ENCODE assay signal across 1 cellular context in the genomic region with DNA sequence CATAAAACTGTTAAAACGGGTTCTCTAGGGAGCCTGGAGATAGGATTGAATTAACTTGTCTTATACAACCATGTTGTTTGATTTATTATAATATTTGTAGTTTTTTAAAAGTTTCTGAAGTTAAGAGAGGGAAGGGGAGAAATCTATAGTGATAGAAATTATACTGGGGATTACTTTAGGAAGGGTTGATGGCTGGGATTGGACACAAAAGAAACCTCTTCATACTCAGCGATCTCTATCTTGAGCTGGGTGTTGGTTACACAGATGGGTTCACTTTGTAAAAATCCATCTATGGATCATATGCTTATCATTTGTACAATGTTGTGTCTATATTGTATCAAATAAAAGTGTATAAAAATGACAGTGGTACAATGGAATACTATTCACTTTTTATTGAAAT.
TF ChIP-seq lines count a peak whose summit lies in the region.

No MANE protein-coding gene starts in this region.

TF ChIP-seq in GM23338, 12 proteins besides CTCF, POLR2A, EP300 and RAD21 (continued from another document):
- TF ChIP-seq, protein P1, sequence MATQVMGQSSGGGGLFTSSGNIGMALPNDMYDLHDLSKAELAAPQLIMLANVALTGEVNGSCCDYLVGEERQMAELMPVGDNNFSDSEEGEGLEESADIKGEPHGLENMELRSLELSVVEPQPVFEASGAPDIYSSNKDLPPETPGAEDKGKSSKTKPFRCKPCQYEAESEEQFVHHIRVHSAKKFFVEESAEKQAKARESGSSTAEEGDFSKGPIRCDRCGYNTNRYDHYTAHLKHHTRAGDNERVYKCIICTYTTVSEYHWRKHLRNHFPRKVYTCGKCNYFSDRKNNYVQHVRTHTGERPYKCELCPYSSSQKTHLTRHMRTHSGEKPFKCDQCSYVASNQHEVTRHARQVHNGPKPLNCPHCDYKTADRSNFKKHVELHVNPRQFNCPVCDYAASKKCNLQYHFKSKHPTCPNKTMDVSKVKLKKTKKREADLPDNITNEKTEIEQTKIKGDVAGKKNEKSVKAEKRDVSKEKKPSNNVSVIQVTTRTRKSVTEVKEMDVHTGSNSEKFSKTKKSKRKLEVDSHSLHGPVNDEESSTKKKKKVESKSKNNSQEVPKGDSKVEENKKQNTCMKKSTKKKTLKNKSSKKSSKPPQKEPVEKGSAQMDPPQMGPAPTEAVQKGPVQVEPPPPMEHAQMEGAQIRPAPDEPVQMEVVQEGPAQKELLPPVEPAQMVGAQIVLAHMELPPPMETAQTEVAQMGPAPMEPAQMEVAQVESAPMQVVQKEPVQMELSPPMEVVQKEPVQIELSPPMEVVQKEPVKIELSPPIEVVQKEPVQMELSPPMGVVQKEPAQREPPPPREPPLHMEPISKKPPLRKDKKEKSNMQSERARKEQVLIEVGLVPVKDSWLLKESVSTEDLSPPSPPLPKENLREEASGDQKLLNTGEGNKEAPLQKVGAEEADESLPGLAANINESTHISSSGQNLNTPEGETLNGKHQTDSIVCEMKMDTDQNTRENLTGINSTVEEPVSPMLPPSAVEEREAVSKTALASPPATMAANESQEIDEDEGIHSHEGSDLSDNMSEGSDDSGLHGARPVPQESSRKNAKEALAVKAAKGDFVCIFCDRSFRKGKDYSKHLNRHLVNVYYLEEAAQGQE (IDR thresholded peaks at IDR 0.05; ENCODE audit: unreplicated experiment) = no peak
- TF ChIP-seq POLR2AphosphoS5 (IDR thresholded peaks at IDR 0.05; ENCODE audit: low read depth) = no peak
- TF ChIP-seq NANOG (IDR thresholded peaks at IDR 0.05; ENCODE audit: borderline replicate concordance) = no peak
- no peak for TF ChIP-seq JUNB (IDR thresholded peaks at IDR 0.05; ENCODE audit: unreplicated experiment)
- TF ChIP-seq ZNF114 (CRISPR knock-in tag; IDR thresholded peaks at IDR 0.05) = no peak
- TF ChIP-seq, protein P2, sequence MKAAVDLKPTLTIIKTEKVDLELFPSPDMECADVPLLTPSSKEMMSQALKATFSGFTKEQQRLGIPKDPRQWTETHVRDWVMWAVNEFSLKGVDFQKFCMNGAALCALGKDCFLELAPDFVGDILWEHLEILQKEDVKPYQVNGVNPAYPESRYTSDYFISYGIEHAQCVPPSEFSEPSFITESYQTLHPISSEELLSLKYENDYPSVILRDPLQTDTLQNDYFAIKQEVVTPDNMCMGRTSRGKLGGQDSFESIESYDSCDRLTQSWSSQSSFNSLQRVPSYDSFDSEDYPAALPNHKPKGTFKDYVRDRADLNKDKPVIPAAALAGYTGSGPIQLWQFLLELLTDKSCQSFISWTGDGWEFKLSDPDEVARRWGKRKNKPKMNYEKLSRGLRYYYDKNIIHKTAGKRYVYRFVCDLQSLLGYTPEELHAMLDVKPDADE (IDR thresholded peaks at IDR 0.05) = no peak
- no peak for TF ChIP-seq ZNF331 (CRISPR knock-in tag; IDR thresholded peaks at IDR 0.05; ENCODE audit: low read depth)
- TF ChIP-seq, protein P3, sequence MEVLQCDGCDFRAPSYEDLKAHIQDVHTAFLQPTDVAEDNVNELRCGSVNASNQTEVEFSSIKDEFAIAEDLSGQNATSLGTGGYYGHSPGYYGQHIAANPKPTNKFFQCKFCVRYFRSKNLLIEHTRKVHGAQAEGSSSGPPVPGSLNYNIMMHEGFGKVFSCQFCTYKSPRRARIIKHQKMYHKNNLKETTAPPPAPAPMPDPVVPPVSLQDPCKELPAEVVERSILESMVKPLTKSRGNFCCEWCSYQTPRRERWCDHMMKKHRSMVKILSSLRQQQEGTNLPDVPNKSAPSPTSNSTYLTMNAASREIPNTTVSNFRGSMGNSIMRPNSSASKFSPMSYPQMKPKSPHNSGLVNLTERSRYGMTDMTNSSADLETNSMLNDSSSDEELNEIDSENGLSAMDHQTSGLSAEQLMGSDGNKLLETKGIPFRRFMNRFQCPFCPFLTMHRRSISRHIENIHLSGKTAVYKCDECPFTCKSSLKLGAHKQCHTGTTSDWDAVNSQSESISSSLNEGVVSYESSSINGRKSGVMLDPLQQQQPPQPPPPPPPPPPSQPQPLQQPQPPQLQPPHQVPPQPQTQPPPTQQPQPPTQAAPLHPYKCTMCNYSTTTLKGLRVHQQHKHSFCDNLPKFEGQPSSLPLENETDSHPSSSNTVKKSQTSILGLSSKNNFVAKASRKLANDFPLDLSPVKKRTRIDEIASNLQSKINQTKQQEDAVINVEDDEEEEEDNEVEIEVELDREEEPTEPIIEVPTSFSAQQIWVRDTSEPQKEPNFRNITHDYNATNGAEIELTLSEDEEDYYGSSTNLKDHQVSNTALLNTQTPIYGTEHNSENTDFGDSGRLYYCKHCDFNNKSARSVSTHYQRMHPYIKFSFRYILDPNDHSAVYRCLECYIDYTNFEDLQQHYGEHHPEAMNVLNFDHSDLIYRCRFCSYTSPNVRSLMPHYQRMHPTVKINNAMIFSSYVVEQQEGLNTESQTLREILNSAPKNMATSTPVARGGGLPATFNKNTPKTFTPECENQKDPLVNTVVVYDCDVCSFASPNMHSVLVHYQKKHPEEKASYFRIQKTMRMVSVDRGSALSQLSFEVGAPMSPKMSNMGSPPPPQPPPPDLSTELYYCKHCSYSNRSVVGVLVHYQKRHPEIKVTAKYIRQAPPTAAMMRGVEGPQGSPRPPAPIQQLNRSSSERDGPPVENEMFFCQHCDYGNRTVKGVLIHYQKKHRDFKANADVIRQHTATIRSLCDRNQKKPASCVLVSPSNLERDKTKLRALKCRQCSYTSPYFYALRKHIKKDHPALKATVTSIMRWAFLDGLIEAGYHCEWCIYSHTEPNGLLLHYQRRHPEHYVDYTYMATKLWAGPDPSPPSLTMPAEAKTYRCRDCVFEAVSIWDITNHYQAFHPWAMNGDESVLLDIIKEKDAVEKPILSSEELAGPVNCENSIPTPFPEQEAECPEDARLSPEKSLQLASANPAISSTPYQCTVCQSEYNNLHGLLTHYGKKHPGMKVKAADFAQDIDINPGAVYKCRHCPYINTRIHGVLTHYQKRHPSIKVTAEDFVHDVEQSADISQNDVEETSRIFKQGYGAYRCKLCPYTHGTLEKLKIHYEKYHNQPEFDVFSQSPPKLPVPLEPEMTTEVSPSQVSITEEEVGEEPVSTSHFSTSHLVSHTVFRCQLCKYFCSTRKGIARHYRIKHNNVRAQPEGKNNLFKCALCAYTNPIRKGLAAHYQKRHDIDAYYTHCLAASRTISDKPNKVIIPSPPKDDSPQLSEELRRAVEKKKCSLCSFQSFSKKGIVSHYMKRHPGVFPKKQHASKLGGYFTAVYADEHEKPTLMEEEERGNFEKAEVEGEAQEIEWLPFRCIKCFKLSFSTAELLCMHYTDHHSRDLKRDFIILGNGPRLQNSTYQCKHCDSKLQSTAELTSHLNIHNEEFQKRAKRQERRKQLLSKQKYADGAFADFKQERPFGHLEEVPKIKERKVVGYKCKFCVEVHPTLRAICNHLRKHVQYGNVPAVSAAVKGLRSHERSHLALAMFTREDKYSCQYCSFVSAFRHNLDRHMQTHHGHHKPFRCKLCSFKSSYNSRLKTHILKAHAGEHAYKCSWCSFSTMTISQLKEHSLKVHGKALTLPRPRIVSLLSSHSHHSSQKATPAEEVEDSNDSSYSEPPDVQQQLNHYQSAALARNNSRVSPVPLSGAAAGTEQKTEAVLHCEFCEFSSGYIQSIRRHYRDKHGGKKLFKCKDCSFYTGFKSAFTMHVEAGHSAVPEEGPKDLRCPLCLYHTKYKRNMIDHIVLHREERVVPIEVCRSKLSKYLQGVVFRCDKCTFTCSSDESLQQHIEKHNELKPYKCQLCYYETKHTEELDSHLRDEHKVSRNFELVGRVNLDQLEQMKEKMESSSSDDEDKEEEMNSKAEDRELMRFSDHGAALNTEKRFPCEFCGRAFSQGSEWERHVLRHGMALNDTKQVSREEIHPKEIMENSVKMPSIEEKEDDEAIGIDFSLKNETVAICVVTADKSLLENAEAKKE (CRISPR knock-in tag; IDR thresholded peaks at IDR 0.05) = no peak
- TF ChIP-seq EZH2 (IDR thresholded peaks at IDR 0.05; ENCODE audit: low read depth, unreplicated experiment) = no peak
- TF ChIP-seq CREB1 (CRISPR knock-in tag; IDR thresholded peaks at IDR 0.05; ENCODE audit: low read depth) = no peak
- no peak for TF ChIP-seq EZH2phosphoT487 (IDR thresholded peaks at IDR 0.05; ENCODE audit: unreplicated experiment)
TF ChIP-seq in GM23338: peak in this region for 0.
